ENCODE assay signal across 21 cellular contexts in genomic region chr5:68459093-68459492, GRCh38.
DNase-seq lines count a peak whose midpoint lies in the region; ATAC-seq and TF ChIP-seq lines count a peak whose summit lies in the region.
"Had no signal": no experiment of that assay in that cellular context is flagged by ENCODE, and none has a peak within 500 bp of the region (broad histone marks: within the 10 kb centered on the region; RNA-seq: fewer than 3 reads in every experiment).

No MANE protein-coding gene starts in this region.

- H3K27ac ChIP-seq in right lobe of liver, result peak overlapping the region in 1 of 3 donors; percentile 9
- H3K27ac ChIP-seq: transverse colon had no signal

- no peak overlapping the region for H3K4me3 ChIP-seq in right lobe of liver
- H3K4me3 ChIP-seq: MG63, transverse colon had no signal

- peak; percentile 91 for DNase-seq in DMS53 treated with DMSO at 0.1 percent for 48 hours (lab: John Stamatoyannopoulos, UW; ENCODE audit: unreplicated experiment)
- peak; percentile 31 to 33 for DNase-seq in NCI-H187 (lab: John Stamatoyannopoulos, UW)
- peak; percentile 50 for DNase-seq in NCI-H69 (lab: John Stamatoyannopoulos, UW)
- no peak for DNase-seq in right lobe of liver
- DNase-seq in hypothalamus (lab: John Stamatoyannopoulos, UW), result no peak
- DNase-seq: activated CD8-positive, alpha-beta memory T cell treated with anti-CD3 and anti-CD28 coated beads, Interleukin-2, amount 50 U/mL, for 48 hours; Caco-2; dermis blood vessel endothelial cell; GDM1; HCEC 1CT; hippocampal formation; kidney; mesenchymal stem cell; MG63; stimulated activated CD4-positive, alpha-beta T cell treated with anti-CD3 and anti-CD28 coated beads, Interleukin-1b, Interleukin-23, amount 100 ng/mL, for 48 hours; stimulated activated naive CD8-positive, alpha-beta T cell treated with anti-CD3 and anti-CD28 coated beads, Interleukin-15, Interleukin-2, amounts not matched to agents 100 U/mL and 50 U/mL, for 24 hours; T-helper 1 cell; transverse colon had no signal

- ATAC-seq in right lobe of liver (peak; percentile 33 to 60 (median 42)), GM19023 (IDR thresholded peaks at IDR 0.05; ENCODE audit: unreplicated experiment) (no peak), GM19467 (IDR thresholded peaks at IDR 0.05; ENCODE audit: unreplicated experiment) (no peak), GM19395 (IDR thresholded peaks at IDR 0.05; ENCODE audit: unreplicated experiment) (no peak)
- ATAC-seq: stimulated activated naive CD8-positive, alpha-beta T cell treated with anti-CD3 and anti-CD28 coated beads, Interleukin-15, Interleukin-2, amounts not matched to agents 100 U/mL and 50 U/mL, for 24 hours had no signal

- no peak for TF ChIP-seq POLR2A in right lobe of liver (IDR thresholded peaks at IDR 0.05)

- H3K4me1 ChIP-seq in right lobe of liver, result peaks cover 0 to 31% (median 0%) of the 10 kb centered on the region in 4 donors

- intact Hi-C loops in right lobe of liver (cut with DNase I), result loop anchor here in 1 of 2 donors (10.0 kb wide), 1 partner anchor 174 kb away; no protein-coding TSS in a partner anchor

- no peaks in the 10 kb centered on the region for H3K36me3 ChIP-seq in right lobe of liver
- H3K36me3 ChIP-seq: transverse colon had no signal

- H3K9me3 ChIP-seq in right lobe of liver, result no peaks in the 10 kb centered on the region
- H3K9me3 ChIP-seq: Caco-2, transverse colon had no signal

- no peak for TF ChIP-seq CTCF in right lobe of liver (IDR thresholded peaks at IDR 0.05)

- H3K27me3 ChIP-seq in right lobe of liver, result no peaks in the 10 kb centered on the region
- H3K27me3 ChIP-seq: MG63, transverse colon had no signal

- WGBS in right lobe of liver (ENCODE audit: insufficient coverage, low coverage, low lambda C conversion rate, missing lambda C conversion rate), result 31% methylated on average over 3 of the region's 3 CpGs

Comparison
In these comparisons a context has a peak if more than half of its experiments do, and no peak if none do; other contexts are left out.
1. DNase-seq: peak in DMS53 treated with DMSO at 0.1 percent for 48 hours (single experiment), NCI-H187 (2 of 2) and NCI-H69 (single experiment); none in right lobe of liver (0 of 3) and hypothalamus (0 of 51).
2. ATAC-seq: peak in right lobe of liver (4 of 4); none in GM19023 (single experiment), GM19467 (single experiment) and GM19395 (single experiment).